1 cellular context compared by ENCODE assay signal in genomic region chr1:205324781-205325180, GRCh38.
TF ChIP-seq lines count a peak whose summit lies in the region.

No MANE protein-coding gene starts in this region.

TF ChIP-seq in HEK293, 187 proteins besides CTCF, POLR2A, EP300 and RAD21 (continued from another document):
- TF ChIP-seq GLIS1 (tag by site-specific recombination; IDR thresholded peaks at IDR 0.05), result peak; percentile 57
- TF ChIP-seq, protein P1, sequence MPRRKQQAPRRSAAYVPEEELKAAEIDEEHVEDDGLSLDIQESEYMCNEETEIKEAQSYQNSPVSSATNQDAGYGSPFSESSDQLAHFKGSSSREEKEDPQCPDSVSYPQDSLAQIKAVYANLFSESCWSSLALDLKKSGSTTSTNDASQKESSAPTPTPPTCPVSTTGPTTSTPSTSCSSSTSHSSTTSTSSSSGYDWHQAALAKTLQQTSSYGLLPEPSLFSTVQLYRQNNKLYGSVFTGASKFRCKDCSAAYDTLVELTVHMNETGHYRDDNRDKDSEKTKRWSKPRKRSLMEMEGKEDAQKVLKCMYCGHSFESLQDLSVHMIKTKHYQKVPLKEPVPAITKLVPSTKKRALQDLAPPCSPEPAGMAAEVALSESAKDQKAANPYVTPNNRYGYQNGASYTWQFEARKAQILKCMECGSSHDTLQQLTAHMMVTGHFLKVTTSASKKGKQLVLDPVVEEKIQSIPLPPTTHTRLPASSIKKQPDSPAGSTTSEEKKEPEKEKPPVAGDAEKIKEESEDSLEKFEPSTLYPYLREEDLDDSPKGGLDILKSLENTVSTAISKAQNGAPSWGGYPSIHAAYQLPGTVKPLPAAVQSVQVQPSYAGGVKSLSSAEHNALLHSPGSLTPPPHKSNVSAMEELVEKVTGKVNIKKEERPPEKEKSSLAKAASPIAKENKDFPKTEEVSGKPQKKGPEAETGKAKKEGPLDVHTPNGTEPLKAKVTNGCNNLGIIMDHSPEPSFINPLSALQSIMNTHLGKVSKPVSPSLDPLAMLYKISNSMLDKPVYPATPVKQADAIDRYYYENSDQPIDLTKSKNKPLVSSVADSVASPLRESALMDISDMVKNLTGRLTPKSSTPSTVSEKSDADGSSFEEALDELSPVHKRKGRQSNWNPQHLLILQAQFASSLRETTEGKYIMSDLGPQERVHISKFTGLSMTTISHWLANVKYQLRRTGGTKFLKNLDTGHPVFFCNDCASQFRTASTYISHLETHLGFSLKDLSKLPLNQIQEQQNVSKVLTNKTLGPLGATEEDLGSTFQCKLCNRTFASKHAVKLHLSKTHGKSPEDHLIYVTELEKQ (tag by site-specific recombination; IDR thresholded peaks at IDR 0.05; ENCODE audit: borderline replicate concordance), result no peak
